ENCODE assay signal across 19 cellular contexts in the genomic region with DNA sequence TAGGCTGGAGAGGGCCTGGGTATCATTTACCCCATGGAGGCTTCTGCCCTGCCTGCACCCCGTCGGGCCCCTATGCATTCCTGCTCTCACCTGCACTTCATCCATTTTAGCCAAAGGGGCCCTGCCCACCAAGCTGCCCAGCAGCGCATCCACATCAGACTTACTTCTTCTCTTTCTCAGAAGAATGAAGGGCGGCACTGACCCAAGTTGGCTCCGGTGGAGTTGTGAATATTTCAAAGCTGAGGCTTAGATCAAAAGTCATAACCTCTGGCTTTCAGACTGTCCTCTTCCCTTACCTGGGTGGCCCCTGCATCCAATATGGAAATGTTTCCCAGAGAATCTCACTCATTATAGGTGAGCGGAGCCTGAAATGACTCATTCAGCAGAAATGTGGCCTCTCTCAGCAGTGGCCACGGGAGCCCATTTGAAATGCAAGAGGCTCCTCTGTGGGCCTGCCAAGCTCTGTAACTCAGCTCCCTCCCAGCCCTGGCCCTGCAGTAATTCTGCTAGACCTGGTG.
DNase-seq lines count a peak whose midpoint lies in the region; ATAC-seq, FAIRE-seq and TF ChIP-seq lines count a peak whose summit lies in the region.
"Had no signal": no experiment of that assay in that cellular context is flagged by ENCODE, and none has a peak within 500 bp of the region (broad histone marks: within the 10 kb centered on the region; RNA-seq: fewer than 3 reads in every experiment).

No MANE protein-coding gene starts in this region.

- H3K4me3 ChIP-seq in RWPE2 (ENCODE audit: severe bottlenecking) = no peak overlapping the region
- H3K4me3 ChIP-seq: lower lobe of right lung had no signal

- peak; percentile 35 for DNase-seq in DMS53 (lab: John Stamatoyannopoulos, UW)
- DNase-seq in DMS53 treated with DMSO at 0.1 percent for 48 hours (lab: John Stamatoyannopoulos, UW; ENCODE audit: unreplicated experiment) = no peak
- DNase-seq in RWPE2 (ENCODE audit: low spot score) = no peak
- peak; percentile 87 for DNase-seq in iPS DF 4.7 (ENCODE audit: extremely low read depth, low spot score)
- peak; percentile 72 for DNase-seq in urothelium cell line (ENCODE audit: low spot score)
- no peak for DNase-seq in stimulated activated naive CD8-positive, alpha-beta T cell treated with anti-CD3 and anti-CD28 coated beads, Interleukin-15, Interleukin-2, amounts not matched to agents 100 U/mL and 50 U/mL, for 24 hours
- no peak for DNase-seq in activated CD4-positive, CD25-positive, alpha-beta regulatory T cell treated with anti-CD3 and anti-CD28 coated beads, Interleukin-2, amount 50 U/mL, for 72 hours
- DNase-seq: activated CD4-positive, alpha-beta memory T cell treated with anti-CD3 and anti-CD28 coated beads for 36 hours; activated effector memory CD4-positive, alpha-beta T cell treated with anti-CD3 and anti-CD28 coated beads, Interleukin-2, amount 50 U/mL, for 16 hours; foreskin melanocyte; lower lobe of right lung; NCI-H1694 treated with DMSO at 0.1 percent for 48 hours; NCI-H526 treated with DMSO at 0.1 percent for 48 hours; nucleus accumbens; RPMI8226; T-helper 17 cell had no signal

- TF ChIP-seq CTCF in RWPE2 (IDR thresholded peaks at IDR 0.05; ENCODE audit: poor library complexity, severe bottlenecking) = no peak

- peak; percentile 80 for ATAC-seq in RWPE2 (ENCODE audit: low read depth)
- ATAC-seq in stimulated activated naive CD8-positive, alpha-beta T cell treated with anti-CD3 and anti-CD28 coated beads, Interleukin-15, Interleukin-2, amounts not matched to agents 100 U/mL and 50 U/mL, for 24 hours = no peak
- ATAC-seq in HG02798 (IDR thresholded peaks at IDR 0.05; ENCODE audit: poor library complexity, unreplicated experiment) = no peak
- ATAC-seq: lower lobe of right lung, T-helper 17 cell had no signal

- peaks cover 2% of the 10 kb centered on the region for H3K4me1 ChIP-seq in RWPE2 (ENCODE audit: insufficient read depth, poor library complexity, severe bottlenecking)

- H3K27me3 ChIP-seq in RWPE2 (ENCODE audit: insufficient read depth, poor library complexity, severe bottlenecking) = no peaks in the 10 kb centered on the region

- H3K36me3 ChIP-seq in RWPE2 (ENCODE audit: low read depth) = no peaks in the 10 kb centered on the region
- H3K36me3 ChIP-seq: lower lobe of right lung had no signal

- H3K9me3 ChIP-seq in RWPE2 (ENCODE audit: severe bottlenecking) = no peaks in the 10 kb centered on the region
- H3K9me3 ChIP-seq: lower lobe of right lung had no signal

- H3K27ac ChIP-seq in RWPE2 (ENCODE audit: poor library complexity, severe bottlenecking) = no peak overlapping the region
- H3K27ac ChIP-seq: 22Rv1, KMS-11, lower lobe of right lung had no signal

- FAIRE-seq in urothelium cell line (lab: Jason Lieb, UNC) = no peak

Comparison
In these comparisons a context has a peak if more than half of its experiments do, and no peak if none do; other contexts are left out.
1. DNase-seq: peak in DMS53 (single experiment), iPS DF 4.7 (single experiment) and urothelium cell line (single experiment); none in DMS53 treated with DMSO at 0.1 percent for 48 hours (single experiment), RWPE2 (single experiment), stimulated activated naive CD8-positive, alpha-beta T cell treated with anti-CD3 and anti-CD28 coated beads, Interleukin-15, Interleukin-2, amounts not matched to agents 100 U/mL and 50 U/mL, for 24 hours (single experiment) and activated CD4-positive, CD25-positive, alpha-beta regulatory T cell treated with anti-CD3 and anti-CD28 coated beads, Interleukin-2, amount 50 U/mL, for 72 hours (single experiment).